In the genomic region with DNA sequence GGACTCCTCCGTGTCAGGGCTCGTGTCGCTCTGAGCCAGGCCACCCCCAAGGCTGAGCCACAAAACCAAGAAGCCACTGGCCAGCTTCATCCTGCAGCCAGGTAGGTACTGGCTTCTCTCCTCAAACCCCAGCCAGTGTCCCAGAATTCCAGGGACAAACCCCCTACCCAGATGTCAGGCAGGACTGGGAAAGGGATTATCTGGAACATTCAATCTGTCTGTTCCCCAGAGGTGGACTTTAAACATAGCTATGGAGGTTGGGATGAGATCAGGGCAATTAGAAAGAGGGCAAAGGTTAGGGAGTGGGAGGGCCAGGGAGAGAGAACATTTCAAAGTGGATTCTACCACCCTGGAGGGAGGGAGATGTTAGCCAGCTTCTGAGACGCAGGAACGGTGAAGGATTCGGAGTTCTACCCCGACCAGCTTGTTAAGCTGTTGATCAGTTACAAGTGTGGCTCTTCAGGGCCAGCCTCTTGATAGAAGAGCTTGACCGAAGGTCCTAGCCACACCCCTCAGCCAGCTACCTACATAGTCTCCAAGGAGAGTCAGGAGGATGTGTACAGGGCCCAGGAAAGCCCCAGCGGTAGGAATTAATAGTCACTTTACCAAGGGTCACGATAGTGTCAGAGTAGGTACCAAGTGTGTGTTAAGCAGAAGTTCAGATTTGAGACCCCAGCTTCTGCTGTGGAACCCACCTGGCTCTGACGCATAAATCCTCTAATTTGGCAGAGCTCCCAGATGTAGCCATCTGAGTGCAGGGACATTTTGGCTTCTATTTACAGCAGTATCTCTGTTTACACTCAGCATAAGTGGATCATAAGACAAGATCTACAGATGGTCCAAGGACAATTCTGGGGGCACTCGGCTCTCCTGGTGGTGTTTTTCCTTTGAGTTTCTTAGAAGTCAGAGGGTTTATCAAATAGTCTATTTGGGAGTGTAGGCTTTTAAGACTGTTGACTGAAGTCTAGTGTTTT, we compare ENCODE assay signal across 1 cellular context.
TF ChIP-seq lines count a peak whose summit lies in the region.

A gene with protein sequence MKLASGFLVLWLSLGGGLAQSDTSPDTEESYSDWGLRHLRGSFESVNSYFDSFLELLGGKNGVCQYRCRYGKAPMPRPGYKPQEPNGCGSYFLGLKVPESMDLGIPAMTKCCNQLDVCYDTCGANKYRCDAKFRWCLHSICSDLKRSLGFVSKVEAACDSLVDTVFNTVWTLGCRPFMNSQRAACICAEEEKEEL (minus strand): TSS at position 211 of the 974 bp plus-strand sequence. CDS start 121 bp downstream, at position 90.

TF ChIP-seq in HepG2, 621 proteins besides CTCF, POLR2A, EP300 and RAD21 (continued from another document):
- TF ChIP-seq, protein P1, sequence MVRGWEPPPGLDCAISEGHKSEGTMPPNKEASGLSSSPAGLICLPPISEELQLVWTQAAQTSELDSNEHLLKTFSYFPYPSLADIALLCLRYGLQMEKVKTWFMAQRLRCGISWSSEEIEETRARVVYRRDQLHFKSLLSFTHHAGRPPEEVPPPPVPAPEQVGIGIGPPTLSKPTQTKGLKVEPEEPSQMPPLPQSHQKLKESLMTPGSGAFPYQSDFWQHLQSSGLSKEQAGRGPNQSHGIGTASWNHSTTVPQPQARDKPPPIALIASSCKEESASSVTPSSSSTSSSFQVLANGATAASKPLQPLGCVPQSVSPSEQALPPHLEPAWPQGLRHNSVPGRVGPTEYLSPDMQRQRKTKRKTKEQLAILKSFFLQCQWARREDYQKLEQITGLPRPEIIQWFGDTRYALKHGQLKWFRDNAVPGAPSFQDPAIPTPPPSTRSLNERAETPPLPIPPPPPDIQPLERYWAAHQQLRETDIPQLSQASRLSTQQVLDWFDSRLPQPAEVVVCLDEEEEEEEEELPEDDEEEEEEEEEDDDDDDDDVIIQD (CRISPR knock-in tag; IDR thresholded peaks at IDR 0.05; ENCODE audit: low read depth): peak; percentile 21; the same call in 1 of the 2 replicates
- TF ChIP-seq NCOR1 (IDR thresholded peaks at IDR 0.05; ENCODE audit: borderline replicate concordance, low read length) (peak; percentile 51; the same call in 1 of the 2 replicates), IRF2 (CRISPR knock-in tag; IDR thresholded peaks at IDR 0.05) (no peak), TOE1 (CRISPR knock-in tag; IDR thresholded peaks at IDR 0.05) (no peak), ZNF660 (CRISPR knock-in tag; IDR thresholded peaks at IDR 0.05; ENCODE audit: borderline replicate concordance, low read depth) (no peak), ZNF557 (CRISPR knock-in tag; IDR thresholded peaks at IDR 0.05) (0 out of 2 replicates have a peak, but pooled peaks have one; percentile 36), RFX1 (IDR thresholded peaks at IDR 0.05) (no peak), KMT2B (CRISPR knock-in tag; IDR thresholded peaks at IDR 0.05) (no peak), POLR2AphosphoS5 (IDR thresholded peaks at IDR 0.05; ENCODE audit: low read depth, low read length) (peak; percentile 55; the same call in 1 of the 2 replicates), PHF8 (CRISPR knock-in tag; IDR thresholded peaks at IDR 0.05) (peak; percentile 49), ZNF12 (CRISPR knock-in tag; IDR thresholded peaks at IDR 0.05) (no peak), ESRRA (CRISPR knock-in tag; IDR thresholded peaks at IDR 0.05; ENCODE audit: low read depth) (0 out of 2 replicates have a peak, but pooled peaks have one; percentile 8)
- TF ChIP-seq, protein P2, sequence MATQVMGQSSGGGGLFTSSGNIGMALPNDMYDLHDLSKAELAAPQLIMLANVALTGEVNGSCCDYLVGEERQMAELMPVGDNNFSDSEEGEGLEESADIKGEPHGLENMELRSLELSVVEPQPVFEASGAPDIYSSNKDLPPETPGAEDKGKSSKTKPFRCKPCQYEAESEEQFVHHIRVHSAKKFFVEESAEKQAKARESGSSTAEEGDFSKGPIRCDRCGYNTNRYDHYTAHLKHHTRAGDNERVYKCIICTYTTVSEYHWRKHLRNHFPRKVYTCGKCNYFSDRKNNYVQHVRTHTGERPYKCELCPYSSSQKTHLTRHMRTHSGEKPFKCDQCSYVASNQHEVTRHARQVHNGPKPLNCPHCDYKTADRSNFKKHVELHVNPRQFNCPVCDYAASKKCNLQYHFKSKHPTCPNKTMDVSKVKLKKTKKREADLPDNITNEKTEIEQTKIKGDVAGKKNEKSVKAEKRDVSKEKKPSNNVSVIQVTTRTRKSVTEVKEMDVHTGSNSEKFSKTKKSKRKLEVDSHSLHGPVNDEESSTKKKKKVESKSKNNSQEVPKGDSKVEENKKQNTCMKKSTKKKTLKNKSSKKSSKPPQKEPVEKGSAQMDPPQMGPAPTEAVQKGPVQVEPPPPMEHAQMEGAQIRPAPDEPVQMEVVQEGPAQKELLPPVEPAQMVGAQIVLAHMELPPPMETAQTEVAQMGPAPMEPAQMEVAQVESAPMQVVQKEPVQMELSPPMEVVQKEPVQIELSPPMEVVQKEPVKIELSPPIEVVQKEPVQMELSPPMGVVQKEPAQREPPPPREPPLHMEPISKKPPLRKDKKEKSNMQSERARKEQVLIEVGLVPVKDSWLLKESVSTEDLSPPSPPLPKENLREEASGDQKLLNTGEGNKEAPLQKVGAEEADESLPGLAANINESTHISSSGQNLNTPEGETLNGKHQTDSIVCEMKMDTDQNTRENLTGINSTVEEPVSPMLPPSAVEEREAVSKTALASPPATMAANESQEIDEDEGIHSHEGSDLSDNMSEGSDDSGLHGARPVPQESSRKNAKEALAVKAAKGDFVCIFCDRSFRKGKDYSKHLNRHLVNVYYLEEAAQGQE (IDR thresholded peaks at IDR 0.05; ENCODE audit: borderline replicate concordance in 1 of 2, low read depth in 1 of 2, low read length in 2 of 2): no peak
- TF ChIP-seq, protein P3, sequence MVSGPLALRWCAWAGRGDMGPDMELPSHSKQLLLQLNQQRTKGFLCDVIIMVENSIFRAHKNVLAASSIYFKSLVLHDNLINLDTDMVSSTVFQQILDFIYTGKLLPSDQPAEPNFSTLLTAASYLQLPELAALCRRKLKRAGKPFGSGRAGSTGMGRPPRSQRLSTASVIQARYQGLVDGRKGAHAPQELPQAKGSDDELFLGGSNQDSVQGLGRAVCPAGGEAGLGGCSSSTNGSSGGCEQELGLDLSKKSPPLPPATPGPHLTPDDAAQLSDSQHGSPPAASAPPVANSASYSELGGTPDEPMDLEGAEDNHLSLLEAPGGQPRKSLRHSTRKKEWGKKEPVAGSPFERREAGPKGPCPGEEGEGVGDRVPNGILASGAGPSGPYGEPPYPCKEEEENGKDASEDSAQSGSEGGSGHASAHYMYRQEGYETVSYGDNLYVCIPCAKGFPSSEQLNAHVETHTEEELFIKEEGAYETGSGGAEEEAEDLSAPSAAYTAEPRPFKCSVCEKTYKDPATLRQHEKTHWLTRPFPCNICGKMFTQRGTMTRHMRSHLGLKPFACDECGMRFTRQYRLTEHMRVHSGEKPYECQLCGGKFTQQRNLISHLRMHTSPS (CRISPR knock-in tag; IDR thresholded peaks at IDR 0.05; ENCODE audit: low read depth): no peak
- TF ChIP-seq, protein P4, sequence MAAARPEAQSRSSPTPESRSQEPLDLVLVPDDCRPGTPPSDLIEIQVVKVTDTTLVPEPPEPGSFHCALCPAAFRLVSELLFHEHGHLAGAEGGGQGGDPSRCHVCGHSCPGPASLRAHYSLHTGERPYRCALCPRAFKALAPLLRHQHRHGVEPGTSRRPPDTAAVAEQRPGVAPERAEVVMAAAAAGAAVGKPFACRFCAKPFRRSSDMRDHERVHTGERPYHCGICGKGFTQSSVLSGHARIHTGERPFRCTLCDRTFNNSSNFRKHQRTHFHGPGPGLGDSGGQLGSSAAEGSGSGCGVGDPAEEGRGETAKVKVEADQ (CRISPR knock-in tag; IDR thresholded peaks at IDR 0.05; ENCODE audit: borderline replicate concordance): no peak
- TF ChIP-seq, protein P5, sequence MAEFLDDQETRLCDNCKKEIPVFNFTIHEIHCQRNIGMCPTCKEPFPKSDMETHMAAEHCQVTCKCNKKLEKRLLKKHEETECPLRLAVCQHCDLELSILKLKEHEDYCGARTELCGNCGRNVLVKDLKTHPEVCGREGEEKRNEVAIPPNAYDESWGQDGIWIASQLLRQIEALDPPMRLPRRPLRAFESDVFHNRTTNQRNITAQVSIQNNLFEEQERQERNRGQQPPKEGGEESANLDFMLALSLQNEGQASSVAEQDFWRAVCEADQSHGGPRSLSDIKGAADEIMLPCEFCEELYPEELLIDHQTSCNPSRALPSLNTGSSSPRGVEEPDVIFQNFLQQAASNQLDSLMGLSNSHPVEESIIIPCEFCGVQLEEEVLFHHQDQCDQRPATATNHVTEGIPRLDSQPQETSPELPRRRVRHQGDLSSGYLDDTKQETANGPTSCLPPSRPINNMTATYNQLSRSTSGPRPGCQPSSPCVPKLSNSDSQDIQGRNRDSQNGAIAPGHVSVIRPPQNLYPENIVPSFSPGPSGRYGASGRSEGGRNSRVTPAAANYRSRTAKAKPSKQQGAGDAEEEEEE (CRISPR knock-in tag; IDR thresholded peaks at IDR 0.05; ENCODE audit: borderline replicate concordance): no peak
TF ChIP-seq in HepG2: peak in this region for 73.
